24 cellular contexts compared by ENCODE assay signal in genomic region chr6:101921829-101922450, GRCh38.
"Had no signal": no experiment of that assay in that cellular context is flagged by ENCODE, and none has a peak within 500 bp of the region (broad histone marks: within the 10 kb centered on the region; RNA-seq: fewer than 3 reads in every experiment).

No MANE protein-coding gene starts in this region.

- H3K36me3 Mint-ChIP-seq: mesothelial cell of epicardium, naive B cell had no signal

- H3K27ac Mint-ChIP-seq: mesothelial cell of epicardium, naive B cell had no signal

- H3K4me3 Mint-ChIP-seq: mesothelial cell of epicardium, naive B cell had no signal

- H3K27me3 ChIP-seq: dorsolateral prefrontal cortex, esophagus muscularis mucosa, foreskin keratinocyte, gastrocnemius medialis, heart right ventricle, left lung had no signal

- ATAC-seq: foreskin keratinocyte, gastrocnemius medialis, heart right ventricle, left cardiac atrium, left lung, left ventricle myocardium superior, lower lobe of right lung, mucosa of descending colon had no signal

- H3K4me1 ChIP-seq: esophagus muscularis mucosa, foreskin keratinocyte, gastrocnemius medialis, heart right ventricle, left lung, lower lobe of right lung had no signal

- H3K27ac ChIP-seq: coronary artery, dorsolateral prefrontal cortex, esophagus muscularis mucosa, foreskin keratinocyte, gastrocnemius medialis, heart right ventricle, left lung, lower lobe of right lung had no signal

- FAIRE-seq: colon, endothelial cell of umbilical vein, islet of Langerhans, keratinocyte had no signal

- H3K9me3 Mint-ChIP-seq: mesothelial cell of epicardium, naive B cell had no signal

- H3K4me1 Mint-ChIP-seq: naive B cell had no signal

- H3K9me3 ChIP-seq: esophagus muscularis mucosa, gastrocnemius medialis, heart right ventricle, left lung, lower lobe of right lung, mucosa of descending colon had no signal

- H3K27me3 Mint-ChIP-seq: naive B cell had no signal

- H3K4me3 ChIP-seq: coronary artery, dorsolateral prefrontal cortex, esophagus muscularis mucosa, gastrocnemius medialis, heart right ventricle, left lung, lower lobe of right lung, mucosa of descending colon had no signal

- H3K36me3 ChIP-seq: esophagus muscularis mucosa, gastrocnemius medialis, heart right ventricle, left lung, lower lobe of right lung had no signal

- DNase-seq: dermis blood vessel endothelial cell; dorsolateral prefrontal cortex; effector CD4-positive, alpha-beta T cell; effector memory CD4-positive, alpha-beta T cell; foreskin keratinocyte; gastrocnemius medialis; glutamatergic neuron; head of caudate nucleus; heart right ventricle; hippocampal formation; left cardiac atrium; left lung; left ventricle myocardium superior; lower lobe of right lung; mesenchymal stem cell; mucosa of descending colon; naive B cell had no signal
